ENCODE assay signal across 1 cellular context in the genomic region with DNA sequence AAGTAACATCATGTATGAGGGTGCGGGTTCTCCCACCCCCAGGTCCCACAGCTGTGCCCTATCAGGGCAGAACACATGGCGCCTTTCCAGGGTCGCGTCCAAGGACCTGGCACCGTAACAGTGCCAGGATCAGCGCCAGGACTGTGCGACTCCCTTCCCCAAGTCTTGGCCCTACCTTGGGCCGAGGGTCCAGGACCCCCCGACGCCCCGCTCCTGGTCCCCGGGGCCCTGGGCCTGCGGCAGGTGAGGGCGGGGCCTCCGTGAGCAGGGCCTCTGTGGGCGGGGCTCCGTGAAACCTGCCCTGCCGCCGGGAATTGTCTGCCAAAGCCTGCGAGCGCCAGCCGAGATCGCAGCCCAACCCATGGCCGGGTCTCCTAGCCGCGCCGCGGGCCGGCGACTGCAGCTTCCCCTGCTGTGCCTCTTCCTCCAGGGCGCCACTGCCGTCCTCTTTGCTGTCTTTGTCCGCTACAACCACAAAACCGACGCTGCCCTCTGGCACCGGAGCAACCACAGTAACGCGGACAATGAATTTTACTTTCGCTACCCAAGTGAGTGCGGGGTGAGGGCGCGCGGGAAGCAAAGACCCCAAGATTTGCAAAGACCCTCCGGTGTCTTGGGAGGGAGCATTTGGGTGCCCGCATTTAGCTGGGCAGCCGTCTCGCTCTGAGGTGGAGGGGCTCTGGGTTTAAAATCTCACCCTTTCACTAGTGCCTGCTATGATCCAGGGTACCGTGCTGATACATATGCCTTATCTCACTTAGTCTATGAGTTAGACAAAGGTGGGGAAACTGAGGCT.
A peak's percentile ranks its signal among the peaks of the same experiment; 100 is the strongest.
TF ChIP-seq lines count a peak whose summit lies in the region.

A gene with protein sequence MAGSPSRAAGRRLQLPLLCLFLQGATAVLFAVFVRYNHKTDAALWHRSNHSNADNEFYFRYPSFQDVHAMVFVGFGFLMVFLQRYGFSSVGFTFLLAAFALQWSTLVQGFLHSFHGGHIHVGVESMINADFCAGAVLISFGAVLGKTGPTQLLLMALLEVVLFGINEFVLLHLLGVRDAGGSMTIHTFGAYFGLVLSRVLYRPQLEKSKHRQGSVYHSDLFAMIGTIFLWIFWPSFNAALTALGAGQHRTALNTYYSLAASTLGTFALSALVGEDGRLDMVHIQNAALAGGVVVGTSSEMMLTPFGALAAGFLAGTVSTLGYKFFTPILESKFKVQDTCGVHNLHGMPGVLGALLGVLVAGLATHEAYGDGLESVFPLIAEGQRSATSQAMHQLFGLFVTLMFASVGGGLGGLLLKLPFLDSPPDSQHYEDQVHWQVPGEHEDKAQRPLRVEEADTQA (plus strand): TSS at position 323 of the 796 bp plus-strand sequence. CDS start 39 bp downstream, at position 362.

TF ChIP-seq in HepG2, 621 proteins besides CTCF, POLR2A, EP300 and RAD21 (continued from another document and continues in another):
- TF ChIP-seq SNAI1 (CRISPR knock-in tag; IDR thresholded peaks at IDR 0.05; ENCODE audit: borderline replicate concordance) (no peak), ZNF224 (CRISPR knock-in tag; IDR thresholded peaks at IDR 0.05) (peak; percentile 88; the same call in 1 of the 2 replicates), ZNF83 (CRISPR knock-in tag; IDR thresholded peaks at IDR 0.05; ENCODE audit: borderline replicate concordance) (0 out of 2 replicates have a peak, but pooled peaks have one; percentile 11), ZNF10 (CRISPR knock-in tag; IDR thresholded peaks at IDR 0.05; ENCODE audit: borderline replicate concordance, low read depth) (no peak), MXI1 (IDR thresholded peaks at IDR 0.05; ENCODE audit: borderline replicate concordance, low read depth, low read length) (peak; percentile 17; the same call in 1 of the 3 replicates), MAF1 (CRISPR knock-in tag; IDR thresholded peaks at IDR 0.05; ENCODE audit: borderline replicate concordance) (peak; percentile 69; the same call in 1 of the 2 replicates), LCORL (IDR thresholded peaks at IDR 0.05) (no peak), LCORL (CRISPR knock-in tag; IDR thresholded peaks at IDR 0.05) (peak; percentile 51), KLF9 (CRISPR knock-in tag; IDR thresholded peaks at IDR 0.05; ENCODE audit: low read depth) (peak; percentile 41; the same call in 1 of the 2 replicates), ZBTB7B (CRISPR knock-in tag; IDR thresholded peaks at IDR 0.05) (peak; percentile 96), ZNF451 (CRISPR knock-in tag; IDR thresholded peaks at IDR 0.05) (no peak), SP5 (CRISPR knock-in tag; IDR thresholded peaks at IDR 0.05; ENCODE audit: borderline replicate concordance, low read depth) (0 out of 2 replicates have a peak, but pooled peaks have one; percentile 39), NR1H2 (CRISPR knock-in tag; IDR thresholded peaks at IDR 0.05; ENCODE audit: borderline replicate concordance, low read depth) (no peak), HOXA3 (CRISPR knock-in tag; IDR thresholded peaks at IDR 0.05) (peak; percentile 81; the same call in 1 of the 2 replicates), MTF1 (CRISPR knock-in tag; IDR thresholded peaks at IDR 0.05) (0 out of 2 replicates have a peak, but pooled peaks have one; percentile 29), ZNF331 (CRISPR knock-in tag; IDR thresholded peaks at IDR 0.05) (peak; percentile 63), ZNF737 (CRISPR knock-in tag; IDR thresholded peaks at IDR 0.05; ENCODE audit: borderline replicate concordance) (peak; percentile 50; the same call in 1 of the 2 replicates), PAX8 (CRISPR knock-in tag; IDR thresholded peaks at IDR 0.05; ENCODE audit: borderline replicate concordance) (no peak), NPAS2 (CRISPR knock-in tag; IDR thresholded peaks at IDR 0.05; ENCODE audit: borderline replicate concordance) (0 out of 2 replicates have a peak, but pooled peaks have one; percentile 58), ZBTB21 (CRISPR knock-in tag; IDR thresholded peaks at IDR 0.05) (0 out of 2 replicates have a peak, but pooled peaks have one; percentile 23), MEF2D (CRISPR knock-in tag; IDR thresholded peaks at IDR 0.05) (peak; percentile 54; the same call in 1 of the 2 replicates), ZNF501 (CRISPR knock-in tag; IDR thresholded peaks at IDR 0.05) (no peak), ZNF256 (CRISPR knock-in tag; conservative IDR thresholded peaks at IDR 0.05) (peak; percentile 84; the same call in 1 of the 2 replicates), ZNF232 (CRISPR knock-in tag; IDR thresholded peaks at IDR 0.05; ENCODE audit: borderline replicate concordance) (peak; percentile 54; the same call in 1 of the 2 replicates), SALL1 (CRISPR knock-in tag; IDR thresholded peaks at IDR 0.05) (peak; percentile 74), POLR2AphosphoS5 (IDR thresholded peaks at IDR 0.05; ENCODE audit: low read depth, low read length) (peak; percentile 95), SP4 (CRISPR knock-in tag; IDR thresholded peaks at IDR 0.05) (0 out of 2 replicates have a peak, but pooled peaks have one; percentile 36), ZNF564 (CRISPR knock-in tag; IDR thresholded peaks at IDR 0.05) (no peak), AGO2 (optimal IDR thresholded peaks at IDR 0.05; ENCODE audit: low read depth, low read length) (peak; percentile 86), CEBPB (IDR thresholded peaks at IDR 0.05; ENCODE audit: borderline replicate concordance, low read depth, low read length) (no peak), U2AF2 (IDR thresholded peaks at IDR 0.05; ENCODE audit: low read depth, low read length) (no peak), KDM2A (CRISPR knock-in tag; IDR thresholded peaks at IDR 0.05; ENCODE audit: borderline replicate concordance, low read depth) (peak; percentile 42), HDAC1 (CRISPR knock-in tag; IDR thresholded peaks at IDR 0.05) (peak; percentile 89), ZNF614 (CRISPR knock-in tag; IDR thresholded peaks at IDR 0.05; ENCODE audit: borderline replicate concordance) (no peak; the same call in 1 of the 2 replicates), BCL6 (CRISPR knock-in tag; IDR thresholded peaks at IDR 0.05) (peak; percentile 47), TAF15 (IDR thresholded peaks at IDR 0.05; ENCODE audit: low read depth, low read length, poor library complexity, severe bottlenecking) (no peak), TARDBP (CRISPR knock-in tag; IDR thresholded peaks at IDR 0.05) (peak; percentile 22; the same call in 1 of the 2 replicates)
- TF ChIP-seq, protein P1, sequence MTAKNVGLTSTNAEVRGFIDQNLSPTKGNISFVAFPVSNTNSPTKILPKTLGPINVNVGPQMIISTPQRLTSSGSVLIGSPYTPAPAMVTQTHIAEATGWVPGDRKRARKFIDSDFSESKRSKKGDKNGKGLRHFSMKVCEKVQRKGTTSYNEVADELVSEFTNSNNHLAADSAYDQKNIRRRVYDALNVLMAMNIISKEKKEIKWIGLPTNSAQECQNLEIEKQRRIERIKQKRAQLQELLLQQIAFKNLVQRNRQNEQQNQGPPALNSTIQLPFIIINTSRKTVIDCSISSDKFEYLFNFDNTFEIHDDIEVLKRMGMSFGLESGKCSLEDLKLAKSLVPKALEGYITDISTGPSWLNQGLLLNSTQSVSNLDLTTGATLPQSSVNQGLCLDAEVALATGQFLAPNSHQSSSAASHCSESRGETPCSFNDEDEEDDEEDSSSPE (CRISPR knock-in tag; IDR thresholded peaks at IDR 0.05): peak; percentile 55
- TF ChIP-seq, protein P2, sequence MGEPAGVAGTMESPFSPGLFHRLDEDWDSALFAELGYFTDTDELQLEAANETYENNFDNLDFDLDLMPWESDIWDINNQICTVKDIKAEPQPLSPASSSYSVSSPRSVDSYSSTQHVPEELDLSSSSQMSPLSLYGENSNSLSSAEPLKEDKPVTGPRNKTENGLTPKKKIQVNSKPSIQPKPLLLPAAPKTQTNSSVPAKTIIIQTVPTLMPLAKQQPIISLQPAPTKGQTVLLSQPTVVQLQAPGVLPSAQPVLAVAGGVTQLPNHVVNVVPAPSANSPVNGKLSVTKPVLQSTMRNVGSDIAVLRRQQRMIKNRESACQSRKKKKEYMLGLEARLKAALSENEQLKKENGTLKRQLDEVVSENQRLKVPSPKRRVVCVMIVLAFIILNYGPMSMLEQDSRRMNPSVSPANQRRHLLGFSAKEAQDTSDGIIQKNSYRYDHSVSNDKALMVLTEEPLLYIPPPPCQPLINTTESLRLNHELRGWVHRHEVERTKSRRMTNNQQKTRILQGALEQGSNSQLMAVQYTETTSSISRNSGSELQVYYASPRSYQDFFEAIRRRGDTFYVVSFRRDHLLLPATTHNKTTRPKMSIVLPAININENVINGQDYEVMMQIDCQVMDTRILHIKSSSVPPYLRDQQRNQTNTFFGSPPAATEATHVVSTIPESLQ (CRISPR knock-in tag; conservative IDR thresholded peaks at IDR 0.05): 0 out of 2 replicates have a peak, but pooled peaks have one; percentile 32
- TF ChIP-seq, protein P3, sequence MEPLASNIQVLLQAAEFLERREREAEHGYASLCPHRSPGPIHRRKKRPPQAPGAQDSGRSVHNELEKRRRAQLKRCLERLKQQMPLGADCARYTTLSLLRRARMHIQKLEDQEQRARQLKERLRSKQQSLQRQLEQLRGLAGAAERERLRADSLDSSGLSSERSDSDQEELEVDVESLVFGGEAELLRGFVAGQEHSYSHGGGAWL (CRISPR knock-in tag; IDR thresholded peaks at IDR 0.05): peak; percentile 85
- TF ChIP-seq, protein P4, sequence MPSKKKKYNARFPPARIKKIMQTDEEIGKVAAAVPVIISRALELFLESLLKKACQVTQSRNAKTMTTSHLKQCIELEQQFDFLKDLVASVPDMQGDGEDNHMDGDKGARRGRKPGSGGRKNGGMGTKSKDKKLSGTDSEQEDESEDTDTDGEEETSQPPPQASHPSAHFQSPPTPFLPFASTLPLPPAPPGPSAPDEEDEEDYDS (CRISPR knock-in tag; IDR thresholded peaks at IDR 0.05): peak; percentile 73
- TF ChIP-seq, protein P5, sequence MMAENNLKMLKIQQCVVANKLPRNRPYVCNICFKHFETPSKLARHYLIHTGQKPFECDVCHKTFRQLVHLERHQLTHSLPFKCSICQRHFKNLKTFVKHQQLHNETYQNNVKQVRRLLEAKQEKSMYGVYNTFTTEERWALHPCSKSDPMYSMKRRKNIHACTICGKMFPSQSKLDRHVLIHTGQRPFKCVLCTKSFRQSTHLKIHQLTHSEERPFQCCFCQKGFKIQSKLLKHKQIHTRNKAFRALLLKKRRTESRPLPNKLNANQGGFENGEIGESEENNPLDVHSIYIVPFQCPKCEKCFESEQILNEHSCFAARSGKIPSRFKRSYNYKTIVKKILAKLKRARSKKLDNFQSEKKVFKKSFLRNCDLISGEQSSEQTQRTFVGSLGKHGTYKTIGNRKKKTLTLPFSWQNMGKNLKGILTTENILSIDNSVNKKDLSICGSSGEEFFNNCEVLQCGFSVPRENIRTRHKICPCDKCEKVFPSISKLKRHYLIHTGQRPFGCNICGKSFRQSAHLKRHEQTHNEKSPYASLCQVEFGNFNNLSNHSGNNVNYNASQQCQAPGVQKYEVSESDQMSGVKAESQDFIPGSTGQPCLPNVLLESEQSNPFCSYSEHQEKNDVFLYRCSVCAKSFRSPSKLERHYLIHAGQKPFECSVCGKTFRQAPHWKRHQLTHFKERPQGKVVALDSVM (CRISPR knock-in tag; IDR thresholded peaks at IDR 0.05): no peak
- TF ChIP-seq, protein P6, sequence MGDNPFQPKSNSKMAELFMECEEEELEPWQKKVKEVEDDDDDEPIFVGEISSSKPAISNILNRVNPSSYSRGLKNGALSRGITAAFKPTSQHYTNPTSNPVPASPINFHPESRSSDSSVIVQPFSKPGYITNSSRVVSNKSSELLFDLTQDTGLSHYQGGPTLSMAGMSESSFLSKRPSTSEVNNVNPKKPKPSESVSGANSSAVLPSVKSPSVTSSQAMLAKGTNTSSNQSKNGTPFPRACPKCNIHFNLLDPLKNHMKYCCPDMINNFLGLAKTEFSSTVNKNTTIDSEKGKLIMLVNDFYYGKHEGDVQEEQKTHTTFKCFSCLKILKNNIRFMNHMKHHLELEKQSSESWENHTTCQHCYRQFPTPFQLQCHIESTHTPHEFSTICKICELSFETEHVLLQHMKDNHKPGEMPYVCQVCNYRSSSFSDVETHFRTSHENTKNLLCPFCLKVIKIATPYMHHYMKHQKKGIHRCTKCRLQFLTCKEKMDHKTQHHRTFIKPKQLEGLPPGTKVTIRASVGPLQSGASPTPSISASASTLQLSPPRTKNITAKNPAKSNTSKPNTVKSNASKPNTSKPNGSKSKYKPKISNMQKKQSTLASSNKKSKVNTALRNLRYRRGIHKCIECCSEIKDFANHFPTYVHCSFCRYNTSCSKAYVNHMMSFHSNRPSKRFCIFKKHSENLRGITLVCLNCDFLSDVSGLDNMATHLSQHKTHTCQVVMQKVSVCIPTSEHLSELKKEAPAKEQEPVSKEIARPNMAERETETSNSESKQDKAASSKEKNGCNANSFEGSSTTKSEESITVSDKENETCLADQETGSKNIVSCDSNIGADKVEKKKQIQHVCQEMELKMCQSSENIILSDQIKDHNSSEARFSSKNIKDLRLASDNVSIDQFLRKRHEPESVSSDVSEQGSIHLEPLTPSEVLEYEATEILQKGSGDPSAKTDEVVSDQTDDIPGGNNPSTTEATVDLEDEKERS (CRISPR knock-in tag; IDR thresholded peaks at IDR 0.05): 0 out of 2 replicates have a peak, but pooled peaks have one; percentile 67
- TF ChIP-seq, protein P7, sequence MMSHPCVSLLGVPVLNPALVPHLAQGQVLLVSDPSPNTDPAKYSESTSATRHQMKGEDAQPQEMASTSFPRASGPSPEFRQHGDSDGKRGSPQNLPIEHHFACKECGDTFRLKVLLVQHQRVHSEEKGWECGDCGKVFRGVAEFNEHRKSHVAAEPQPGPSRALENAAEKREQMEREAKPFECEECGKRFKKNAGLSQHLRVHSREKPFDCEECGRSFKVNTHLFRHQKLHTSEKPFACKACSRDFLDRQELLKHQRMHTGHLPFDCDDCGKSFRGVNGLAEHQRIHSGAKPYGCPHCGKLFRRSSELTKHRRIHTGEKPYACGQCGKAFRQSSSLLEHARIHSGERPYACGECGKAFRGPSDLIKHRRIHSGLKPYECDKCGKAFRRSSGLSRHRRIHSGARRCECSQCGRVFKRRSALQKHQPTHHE (CRISPR knock-in tag; IDR thresholded peaks at IDR 0.05; ENCODE audit: borderline replicate concordance): no peak
- TF ChIP-seq, protein P8, sequence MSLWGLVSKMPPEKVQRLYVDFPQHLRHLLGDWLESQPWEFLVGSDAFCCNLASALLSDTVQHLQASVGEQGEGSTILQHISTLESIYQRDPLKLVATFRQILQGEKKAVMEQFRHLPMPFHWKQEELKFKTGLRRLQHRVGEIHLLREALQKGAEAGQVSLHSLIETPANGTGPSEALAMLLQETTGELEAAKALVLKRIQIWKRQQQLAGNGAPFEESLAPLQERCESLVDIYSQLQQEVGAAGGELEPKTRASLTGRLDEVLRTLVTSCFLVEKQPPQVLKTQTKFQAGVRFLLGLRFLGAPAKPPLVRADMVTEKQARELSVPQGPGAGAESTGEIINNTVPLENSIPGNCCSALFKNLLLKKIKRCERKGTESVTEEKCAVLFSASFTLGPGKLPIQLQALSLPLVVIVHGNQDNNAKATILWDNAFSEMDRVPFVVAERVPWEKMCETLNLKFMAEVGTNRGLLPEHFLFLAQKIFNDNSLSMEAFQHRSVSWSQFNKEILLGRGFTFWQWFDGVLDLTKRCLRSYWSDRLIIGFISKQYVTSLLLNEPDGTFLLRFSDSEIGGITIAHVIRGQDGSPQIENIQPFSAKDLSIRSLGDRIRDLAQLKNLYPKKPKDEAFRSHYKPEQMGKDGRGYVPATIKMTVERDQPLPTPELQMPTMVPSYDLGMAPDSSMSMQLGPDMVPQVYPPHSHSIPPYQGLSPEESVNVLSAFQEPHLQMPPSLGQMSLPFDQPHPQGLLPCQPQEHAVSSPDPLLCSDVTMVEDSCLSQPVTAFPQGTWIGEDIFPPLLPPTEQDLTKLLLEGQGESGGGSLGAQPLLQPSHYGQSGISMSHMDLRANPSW (CRISPR knock-in tag; IDR thresholded peaks at IDR 0.05; ENCODE audit: borderline replicate concordance): no peak
